8 cellular contexts compared by ENCODE assay signal in genomic region chr7:30596043-30596641, GRCh38. TPM values are rescaled to one million over a fixed set of nuclear protein-coding genes. Genes with fewer than 3 reads are reported as not detected.
DNase-seq lines count a peak whose midpoint lies in the region; ATAC-seq and TF ChIP-seq lines count a peak whose summit lies in the region.

No MANE protein-coding gene starts in this region.

- DNase-seq in activated T-cell treated with anti-CD3 and anti-CD28 coated beads, Interleukin-2, amount 50 U/mL, for 24 hours = no peak
- DNase-seq in activated T-cell treated with anti-CD3 and anti-CD28 coated beads for 4 hours (no peak), MG63 (peak; percentile 9), gastrocnemius medialis (no peak), superior temporal gyrus (ENCODE audit: extremely low spot score) (no peak), amygdala (lab: John Stamatoyannopoulos, UW) (no peak)
- DNase-seq in activated CD4-positive, alpha-beta memory T cell treated with anti-CD3 and anti-CD28 coated beads, Interleukin-2, amount 10 ng/mL, durations not matched to agents 7 days and 5 days = peak; percentile 34

- H3K9me3 ChIP-seq in MG63 = no peaks in the 10 kb centered on the region
- no peaks in the 10 kb centered on the region for H3K9me3 ChIP-seq in gastroesophageal sphincter
- H3K9me3 ChIP-seq in gastrocnemius medialis = no peaks in the 10 kb centered on the region

- H3K36me3 Mint-ChIP-seq in activated T-cell treated with anti-CD3 and anti-CD28 coated beads, Interleukin-2, amount 50 U/mL, for 24 hours (ENCODE audit: low read depth) = peaks cover 74% of the 10 kb centered on the region
- peaks cover 60% of the 10 kb centered on the region for H3K36me3 Mint-ChIP-seq in activated CD4-positive, alpha-beta memory T cell treated with anti-CD3 and anti-CD28 coated beads, Interleukin-2, amount 10 ng/mL, durations not matched to agents 7 days and 5 days (ENCODE audit: low read depth)

- no peak for TF ChIP-seq POLR2A in gastroesophageal sphincter (IDR thresholded peaks at IDR 0.05)
- no peak for TF ChIP-seq POLR2A in gastrocnemius medialis (IDR thresholded peaks at IDR 0.05)

- peak overlapping the region; percentile 99 for H3K4me3 Mint-ChIP-seq in activated T-cell treated with anti-CD3 and anti-CD28 coated beads, Interleukin-2, amount 50 U/mL, for 24 hours
- H3K4me3 Mint-ChIP-seq in activated CD4-positive, alpha-beta memory T cell treated with anti-CD3 and anti-CD28 coated beads, Interleukin-2, amount 10 ng/mL, durations not matched to agents 7 days and 5 days = peak overlapping the region; percentile 97

- TF ChIP-seq EP300 in gastroesophageal sphincter (IDR thresholded peaks at IDR 0.05) = no peak

- TF ChIP-seq CTCF in gastroesophageal sphincter (IDR thresholded peaks at IDR 0.05) (no peak), gastrocnemius medialis (IDR thresholded peaks at IDR 0.05 in 4 of 5, conservative IDR thresholded peaks at IDR 0.05 in 1 of 5) (no peak)

- H3K27me3 ChIP-seq in MG63 (no peaks in the 10 kb centered on the region), gastroesophageal sphincter (no peaks in the 10 kb centered on the region), gastrocnemius medialis (no peaks in the 10 kb centered on the region)

- H3K36me3 ChIP-seq in MG63 (peaks cover 55% of the 10 kb centered on the region), gastroesophageal sphincter (peaks cover 10 to 25% of the 10 kb centered on the region in 2 donors), gastrocnemius medialis (peaks cover 0 to 19% of the 10 kb centered on the region in 2 donors)

- peak overlapping the region; percentile 99 for H3K27ac Mint-ChIP-seq in activated T-cell treated with anti-CD3 and anti-CD28 coated beads, Interleukin-2, amount 50 U/mL, for 24 hours
- peak overlapping the region; percentile 98 for H3K27ac Mint-ChIP-seq in activated CD4-positive, alpha-beta memory T cell treated with anti-CD3 and anti-CD28 coated beads, Interleukin-2, amount 10 ng/mL, durations not matched to agents 7 days and 5 days

- H3K4me1 ChIP-seq in gastroesophageal sphincter (peaks cover 2 to 47% (median 3%) of the 10 kb centered on the region in 3 donors), gastrocnemius medialis (peaks cover 26 to 27% of the 10 kb centered on the region in 2 donors)

- CTCF ChIA-PET in activated CD4-positive, alpha-beta memory T cell treated with anti-CD3 and anti-CD28 coated beads, Interleukin-2, amount 10 ng/mL, durations not matched to agents 7 days and 5 days (lab: Charles Lee) = no interaction called here

- H3K4me3 ChIP-seq in MG63 = peak overlapping the region; percentile 93
- peak overlapping the region; percentile 81 for H3K4me3 ChIP-seq in gastroesophageal sphincter
- H3K4me3 ChIP-seq in gastrocnemius medialis = peak overlapping the region; percentile 93 to 99 (median 98)

- POLR2A ChIA-PET in activated CD4-positive, alpha-beta memory T cell treated with anti-CD3 and anti-CD28 coated beads, Interleukin-2, amount 10 ng/mL, durations not matched to agents 7 days and 5 days (lab: Charles Lee) = interaction anchor here (0.6 to 2.7 kb wide), 6 partner anchors 10 to 142 kb away, joined by 3 to 10 read pairs (median 4); partner anchors contain the start of gene NOD1

- no peaks in the 10 kb centered on the region for H3K27me3 Mint-ChIP-seq in activated T-cell treated with anti-CD3 and anti-CD28 coated beads, Interleukin-2, amount 50 U/mL, for 24 hours
- no peaks in the 10 kb centered on the region for H3K27me3 Mint-ChIP-seq in activated CD4-positive, alpha-beta memory T cell treated with anti-CD3 and anti-CD28 coated beads, Interleukin-2, amount 10 ng/mL, durations not matched to agents 7 days and 5 days

- WGBS in gastroesophageal sphincter (ENCODE audit: low coverage in 1 of 2), 2 donors = 10% methylated on average over 12 of the region's 14 CpGs

- H3K9me3 Mint-ChIP-seq in activated T-cell treated with anti-CD3 and anti-CD28 coated beads, Interleukin-2, amount 50 U/mL, for 24 hours = no peaks in the 10 kb centered on the region
- no peaks in the 10 kb centered on the region for H3K9me3 Mint-ChIP-seq in activated CD4-positive, alpha-beta memory T cell treated with anti-CD3 and anti-CD28 coated beads, Interleukin-2, amount 10 ng/mL, durations not matched to agents 7 days and 5 days

- H3K27ac ChIP-seq in gastroesophageal sphincter (peak overlapping the region in 3 of 4 donors; percentile 91 to 95 (median 93)), gastrocnemius medialis (peak overlapping the region; percentile 98 to 99 (median 98))

- in situ Hi-C loops in gastrocnemius medialis (cut with MboI; ENCODE audit: low sequenced_read_pairs in 4 of 4) = no loop called here

- H3K4me1 Mint-ChIP-seq in activated T-cell treated with anti-CD3 and anti-CD28 coated beads, Interleukin-2, amount 50 U/mL, for 24 hours (ENCODE audit: low read depth) = peaks cover 59% of the 10 kb centered on the region
- H3K4me1 Mint-ChIP-seq in activated CD4-positive, alpha-beta memory T cell treated with anti-CD3 and anti-CD28 coated beads, Interleukin-2, amount 10 ng/mL, durations not matched to agents 7 days and 5 days = peaks cover 57% of the 10 kb centered on the region

- intact Hi-C loops in gastrocnemius medialis (cut with DNase I; ENCODE audit: low total_unique reads) = loop anchor here (5.0 kb wide), 1 partner anchor 146 kb away; no protein-coding TSS in a partner anchor

- ATAC-seq in gastroesophageal sphincter (no peak), gastrocnemius medialis (no peak)

RNA-seq across cellular contexts. Expression of gene GARS1, which starts 1.5 kb away (rescaled TPM):
- total RNA-seq in MG63 (2014; rRNA removed; shearing (Covaris generic); ENCODE audit: low replicate concordance) = 246 and 351 TPM in 2 replicates
- total RNA-seq in activated CD4-positive, alpha-beta memory T cell treated with anti-CD3 and anti-CD28 coated beads, Interleukin-2, amount 10 ng/mL, durations not matched to agents 7 days and 5 days = 100 to 1,000 TPM; 260 to 264 TPM
- 10 to 100 TPM; 44.7 to 81.9 (median 49.7) TPM for total RNA-seq in gastroesophageal sphincter
- 10 to 100 TPM; 52.1 to 67.7 (median 60.1) TPM for total RNA-seq in gastrocnemius medialis

Comparison
In these comparisons a context has a peak if more than half of its experiments do, and no peak if none do; other contexts are left out.
1. DNase-seq: peak in MG63 (single experiment) and activated CD4-positive, alpha-beta memory T cell treated with anti-CD3 and anti-CD28 coated beads, Interleukin-2, amount 10 ng/mL, durations not matched to agents 7 days and 5 days (single experiment); none in activated T-cell treated with anti-CD3 and anti-CD28 coated beads, Interleukin-2, amount 50 U/mL, for 24 hours (single experiment), activated T-cell treated with anti-CD3 and anti-CD28 coated beads for 4 hours (single experiment), gastrocnemius medialis (0 of 2), superior temporal gyrus (single experiment) and amygdala (0 of 56).
2. Peak in every context shown above with its lines, with median percentiles within 50 percentile points of each other: H3K4me3 ChIP-seq.